ENCODE assay signal across 1 cellular context in genomic region chr2:45889620-45890019, GRCh38.
TF ChIP-seq lines count a peak whose summit lies in the region.

No MANE protein-coding gene starts in this region.

TF ChIP-seq in GM12878, 131 proteins besides CTCF, POLR2A, EP300 and RAD21 (continued from another document):
- TF ChIP-seq ATF2 (IDR thresholded peaks at IDR 0.05; ENCODE audit: low read length) (peak; percentile 15; the same call in 1 of the 2 replicates), MTA3 (IDR thresholded peaks at IDR 0.05; ENCODE audit: borderline replicate concordance, low read length) (0 out of 2 replicates have a peak, but pooled peaks have one; percentile 20), IKZF1 (conservative IDR thresholded peaks at IDR 0.05) (0 out of 2 replicates have a peak, but pooled peaks have one; percentile 18), NR2C1 (IDR thresholded peaks at IDR 0.05) (no peak), TCF12 (IDR thresholded peaks at IDR 0.05; ENCODE audit: low read depth, low read length) (0 out of 2 replicates have a peak, but pooled peaks have one; percentile 13), NR2F1 (conservative IDR thresholded peaks at IDR 0.05) (peak; percentile 94), BHLHE40 (IDR thresholded peaks at IDR 0.05; ENCODE audit: borderline replicate concordance in 1 of 2, low read depth in 2 of 2, low read length in 1 of 2) (peak; percentile 35 to 58; a peak in 1 of 4 replicates), CREM (IDR thresholded peaks at IDR 0.05; ENCODE audit: low read depth) (0 out of 2 replicates have a peak, but pooled peaks have one; percentile 47), TAF1 (IDR thresholded peaks at IDR 0.05; ENCODE audit: borderline replicate concordance, low read depth, low read length) (no peak), TARDBP (IDR thresholded peaks at IDR 0.05; ENCODE audit: borderline replicate concordance) (no peak), STAT3 (IDR thresholded peaks at IDR 0.05; ENCODE audit: low read depth, low read length) (no peak), KLF5 (IDR thresholded peaks at IDR 0.05; ENCODE audit: partially characterized antibody) (no peak), JUNB (IDR thresholded peaks at IDR 0.05) (0 out of 2 replicates have a peak, but pooled peaks have one; percentile 6), BRCA1 (IDR thresholded peaks at IDR 0.05; ENCODE audit: low read depth, low read length) (no peak), NFXL1 (IDR thresholded peaks at IDR 0.05; ENCODE audit: borderline replicate concordance) (no peak), RELB (IDR thresholded peaks at IDR 0.05; ENCODE audit: low read depth) (no peak), YY1 (IDR thresholded peaks at IDR 0.05; ENCODE audit: low read depth, low read length) (0 out of 2 replicates have a peak, but pooled peaks have one; percentile 41), POLR2AphosphoS5 (IDR thresholded peaks at IDR 0.05; ENCODE audit: low read length) (0 out of 2 replicates have a peak, but pooled peaks have one; percentile 7), ZNF217 (IDR thresholded peaks at IDR 0.05) (no peak), CBFB (IDR thresholded peaks at IDR 0.05; ENCODE audit: low read depth) (peak; percentile 41; the same call in 1 of the 2 replicates), BCL11A (IDR thresholded peaks at IDR 0.05; ENCODE audit: low read depth, low read length) (peak; percentile 53; the same call in 1 of the 2 replicates), PAX5 (IDR thresholded peaks at IDR 0.05; ENCODE audit: borderline replicate concordance, low read depth, low read length) (peak; percentile 74; the same call in 1 of the 2 replicates), HDGF (IDR thresholded peaks at IDR 0.05) (no peak), RELA (IDR thresholded peaks at IDR 0.05; ENCODE audit: borderline replicate concordance, partially characterized antibody) (no peak), CHD2 (IDR thresholded peaks at IDR 0.05; ENCODE audit: borderline replicate concordance, low read depth, low read length) (0 out of 2 replicates have a peak, but pooled peaks have one; percentile 32), HCFC1 (IDR thresholded peaks at IDR 0.05; ENCODE audit: low read length) (no peak), POU2F2 (IDR thresholded peaks at IDR 0.05; ENCODE audit: borderline replicate concordance, low read depth, low read length) (peak; percentile 58; the same call in 1 of the 3 replicates)
- TF ChIP-seq, protein P1, sequence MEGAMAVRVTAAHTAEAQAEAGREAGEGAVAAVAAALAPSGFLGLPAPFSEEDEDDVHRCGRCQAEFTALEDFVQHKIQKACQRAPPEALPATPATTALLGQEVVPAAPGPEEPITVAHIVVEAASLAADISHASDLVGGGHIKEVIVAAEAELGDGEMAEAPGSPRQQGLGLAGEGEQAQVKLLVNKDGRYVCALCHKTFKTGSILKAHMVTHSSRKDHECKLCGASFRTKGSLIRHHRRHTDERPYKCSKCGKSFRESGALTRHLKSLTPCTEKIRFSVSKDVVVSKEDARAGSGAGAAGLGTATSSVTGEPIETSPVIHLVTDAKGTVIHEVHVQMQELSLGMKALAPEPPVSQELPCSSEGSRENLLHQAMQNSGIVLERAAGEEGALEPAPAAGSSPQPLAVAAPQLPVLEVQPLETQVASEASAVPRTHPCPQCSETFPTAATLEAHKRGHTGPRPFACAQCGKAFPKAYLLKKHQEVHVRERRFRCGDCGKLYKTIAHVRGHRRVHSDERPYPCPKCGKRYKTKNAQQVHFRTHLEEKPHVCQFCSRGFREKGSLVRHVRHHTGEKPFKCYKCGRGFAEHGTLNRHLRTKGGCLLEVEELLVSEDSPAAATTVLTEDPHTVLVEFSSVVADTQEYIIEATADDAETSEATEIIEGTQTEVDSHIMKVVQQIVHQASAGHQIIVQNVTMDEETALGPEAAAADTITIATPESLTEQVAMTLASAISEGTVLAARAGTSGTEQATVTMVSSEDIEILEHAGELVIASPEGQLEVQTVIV (IDR thresholded peaks at IDR 0.05; ENCODE audit: borderline replicate concordance, partially characterized antibody), result no peak
- TF ChIP-seq, protein P2, sequence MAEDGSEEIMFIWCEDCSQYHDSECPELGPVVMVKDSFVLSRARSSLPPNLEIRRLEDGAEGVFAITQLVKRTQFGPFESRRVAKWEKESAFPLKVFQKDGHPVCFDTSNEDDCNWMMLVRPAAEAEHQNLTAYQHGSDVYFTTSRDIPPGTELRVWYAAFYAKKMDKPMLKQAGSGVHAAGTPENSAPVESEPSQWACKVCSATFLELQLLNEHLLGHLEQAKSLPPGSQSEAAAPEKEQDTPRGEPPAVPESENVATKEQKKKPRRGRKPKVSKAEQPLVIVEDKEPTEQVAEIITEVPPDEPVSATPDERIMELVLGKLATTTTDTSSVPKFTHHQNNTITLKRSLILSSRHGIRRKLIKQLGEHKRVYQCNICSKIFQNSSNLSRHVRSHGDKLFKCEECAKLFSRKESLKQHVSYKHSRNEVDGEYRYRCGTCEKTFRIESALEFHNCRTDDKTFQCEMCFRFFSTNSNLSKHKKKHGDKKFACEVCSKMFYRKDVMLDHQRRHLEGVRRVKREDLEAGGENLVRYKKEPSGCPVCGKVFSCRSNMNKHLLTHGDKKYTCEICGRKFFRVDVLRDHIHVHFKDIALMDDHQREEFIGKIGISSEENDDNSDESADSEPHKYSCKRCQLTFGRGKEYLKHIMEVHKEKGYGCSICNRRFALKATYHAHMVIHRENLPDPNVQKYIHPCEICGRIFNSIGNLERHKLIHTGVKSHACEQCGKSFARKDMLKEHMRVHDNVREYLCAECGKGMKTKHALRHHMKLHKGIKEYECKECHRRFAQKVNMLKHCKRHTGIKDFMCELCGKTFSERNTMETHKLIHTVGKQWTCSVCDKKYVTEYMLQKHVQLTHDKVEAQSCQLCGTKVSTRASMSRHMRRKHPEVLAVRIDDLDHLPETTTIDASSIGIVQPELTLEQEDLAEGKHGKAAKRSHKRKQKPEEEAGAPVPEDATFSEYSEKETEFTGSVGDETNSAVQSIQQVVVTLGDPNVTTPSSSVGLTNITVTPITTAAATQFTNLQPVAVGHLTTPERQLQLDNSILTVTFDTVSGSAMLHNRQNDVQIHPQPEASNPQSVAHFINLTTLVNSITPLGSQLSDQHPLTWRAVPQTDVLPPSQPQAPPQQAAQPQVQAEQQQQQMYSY (CRISPR knock-in tag; IDR thresholded peaks at IDR 0.05), result no peak
TF ChIP-seq in GM12878: peak in this region for 19.
